In the genomic region with DNA sequence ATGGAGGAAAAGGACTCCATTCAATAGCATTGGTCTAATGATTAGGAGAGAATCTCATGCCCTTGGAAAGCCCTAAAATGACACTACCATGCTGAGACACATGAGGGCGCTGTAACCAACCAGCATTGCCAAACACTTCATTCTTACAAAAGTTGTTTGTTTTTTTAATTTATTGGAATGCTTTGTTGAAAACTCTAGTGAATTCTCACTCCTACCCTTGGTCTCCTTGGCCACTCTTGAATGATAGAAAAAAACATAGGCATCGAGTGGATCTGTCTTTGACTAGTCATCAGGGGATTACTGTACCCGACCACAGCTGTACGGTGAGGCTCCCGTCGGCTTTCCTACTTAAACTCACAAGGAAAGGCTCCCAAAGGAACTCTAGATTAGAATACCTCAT, we compare ENCODE assay signal across 8 cellular contexts. TPM values are rescaled to one million over a fixed set of nuclear protein-coding genes. Genes with fewer than 3 reads are reported as not detected.
DNase-seq lines count a peak whose midpoint lies in the region; FAIRE-seq and TF ChIP-seq lines count a peak whose summit lies in the region.

No MANE protein-coding gene starts in this region.

- H3K4ac ChIP-seq in H1 (replicated peaks; ENCODE audit: insufficient read length, low read depth, low read length), result no peak overlapping the region

- H3K9me3 ChIP-seq in DOHH2 (ENCODE audit: control insufficient read depth, insufficient read depth, low read length) (no peaks in the 10 kb centered on the region), H1 (ENCODE audit: insufficient read depth in 2 of 2, low read depth in 1 of 2, low read length in 1 of 2) (no peaks in the 10 kb centered on the region), subcutaneous abdominal adipose tissue (ENCODE audit: control insufficient read depth in 5 of 5, low read length in 5 of 5) (no peaks in the 10 kb centered on the region)

- TF ChIP-seq RAD21 in H1 (IDR thresholded peaks at IDR 0.05 in 1 of 2, conservative IDR thresholded peaks at IDR 0.05 in 1 of 2; ENCODE audit: low read depth in 2 of 2, low read length in 2 of 2), result peak; percentile 68 to 79

- H3K4me2 ChIP-seq in DOHH2 (ENCODE audit: low read length) (no peak overlapping the region), H1 (ENCODE audit: insufficient read depth in 1 of 2, low read depth in 2 of 2, low read length in 2 of 2) (no peak overlapping the region)

- no peak overlapping the region for H3K23ac ChIP-seq in H1 (ENCODE audit: insufficient read length)

- H3K36me3 ChIP-seq in DOHH2 (ENCODE audit: control insufficient read depth, low read length) (no peaks in the 10 kb centered on the region), H1 (ENCODE audit: control insufficient read depth in 2 of 4, insufficient read depth in 4 of 4, low read length in 3 of 4) (no peaks in the 10 kb centered on the region), subcutaneous abdominal adipose tissue (ENCODE audit: control insufficient read depth in 5 of 5, insufficient read depth in 5 of 5, low read length in 5 of 5) (no peaks in the 10 kb centered on the region)

- no peak overlapping the region for H3K18ac ChIP-seq in H1 (ENCODE audit: extremely low read depth, low read length)

- H3K79me2 ChIP-seq in DOHH2 (ENCODE audit: control insufficient read depth, low read length), result no peaks in the 10 kb centered on the region
- H3K79me2 ChIP-seq in H1 (ENCODE audit: control insufficient read depth in 1 of 2, insufficient read depth in 2 of 2, low read length in 2 of 2), result no peaks in the 10 kb centered on the region

- no peaks in the 10 kb centered on the region for H3K79me1 ChIP-seq in H1 (ENCODE audit: low read depth, low read length)

- H3K9me2 ChIP-seq in DOHH2 (replicated peaks; ENCODE audit: control insufficient read depth, low read length), result no peaks in the 10 kb centered on the region

- WGBS in H1 (ENCODE audit: extremely low coverage in 1 of 2, insufficient coverage in 1 of 2, insufficient read length in 1 of 2, insufficient replicate concordance in 2 of 2, low coverage in 1 of 2, low lambda C conversion rate in 2 of 2, missing lambda C conversion rate in 1 of 2), 2 experiments, result 62% methylated on average over 6 of the region's 6 CpGs; no CpG with 5 or more reads in 1 of the 2 experiments

- H3K27me3 ChIP-seq in DOHH2 (ENCODE audit: control insufficient read depth, low read length), result no peaks in the 10 kb centered on the region
- H3K27me3 ChIP-seq in H1 (replicated peaks in 1 of 4; ENCODE audit: control insufficient read depth in 3 of 4, extremely low read depth in 1 of 4, insufficient read depth in 3 of 4, low read length in 3 of 4), result no peaks in the 10 kb centered on the region
- no peaks in the 10 kb centered on the region for H3K27me3 ChIP-seq in subcutaneous abdominal adipose tissue (ENCODE audit: control insufficient read depth in 5 of 5, insufficient read depth in 4 of 5, low read length in 5 of 5)

- CTCF ChIA-PET in H1 (lab: Charles Lee; ENCODE audit: partially characterized antibody), result interaction anchor here (0.5 to 7.9 kb wide), 51 partner anchors 9 to 276 kb away, joined by 3 to 90 read pairs (median 4); partner anchors contain the start of gene ADD3

- TF ChIP-seq CTCF in DOHH2 (IDR thresholded peaks at IDR 0.05; ENCODE audit: low read depth, low read length, poor library complexity, severe bottlenecking) (peak; percentile 97), H1 (IDR thresholded peaks at IDR 0.05; ENCODE audit: control extremely low read depth in 1 of 3, insufficient read depth in 1 of 3, low read depth in 1 of 3, low read length in 3 of 3) (peak in 2 of 3 experiments; percentile 73 to 85; a peak in 3 of 4 replicates)

- DNase-seq in KBM-7, result peak; percentile 60
- peak; percentile 60 to 68 for DNase-seq in activated CD4-positive, alpha-beta T cell treated with anti-CD3 and anti-CD28 coated beads, Interleukin-2, amount 50 U/mL, for 4 hours
- peak in 1 of 2 experiments; percentile 88 for DNase-seq in H1 (ENCODE audit: low read depth in 1 of 2, low spot score in 2 of 2)
- peak; percentile 55 for DNase-seq in myocyte (ENCODE audit: low read depth)
- no peak for DNase-seq in NCI-H526 treated with DMSO at 0.1 percent for 48 hours (lab: John Stamatoyannopoulos, UW)
- DNase-seq in NCI-H2196 treated with DMSO at 0.1 percent for 48 hours (lab: John Stamatoyannopoulos, UW; ENCODE audit: unreplicated experiment), result no peak

- in situ Hi-C loops in KBM-7 (cut with MboI; ENCODE audit: low pct_unique_long_range_greater_than_20kb, low sequenced_read_pairs), result no loop called here

- H3F3A ChIP-seq in DOHH2 (ENCODE audit: control insufficient read depth, insufficient read depth), result no peaks in the 10 kb centered on the region

- H3K27ac ChIP-seq in DOHH2 (ENCODE audit: low read depth, low read length), result no peak overlapping the region
- H3K27ac ChIP-seq in H1 (ENCODE audit: low read depth, low read length), result no peak overlapping the region
- peak overlapping the region; percentile 54 for H3K27ac ChIP-seq in subcutaneous abdominal adipose tissue (ENCODE audit: low read depth, low read length)

- H2BK120ac ChIP-seq in H1 (replicated peaks; ENCODE audit: low read depth, low read length), result no peak overlapping the region

- H2BK12ac ChIP-seq in H1 (ENCODE audit: low read depth, low read length), result no peak overlapping the region; the same call in 1 of the 2 replicates

- H4K8ac ChIP-seq in H1 (ENCODE audit: extremely low read depth, insufficient read depth, low read length), result no peak overlapping the region

- no peak overlapping the region for H2AFZ ChIP-seq in H1 (ENCODE audit: low read length)

- H3K9ac ChIP-seq in H1 (replicated peaks in 1 of 4; ENCODE audit: extremely low read depth in 1 of 4, low read depth in 3 of 4, low read length in 3 of 4) (no peak overlapping the region), subcutaneous abdominal adipose tissue (ENCODE audit: low read length in 5 of 5) (no peak overlapping the region)

- H3K56ac ChIP-seq in H1 (replicated peaks; ENCODE audit: insufficient read length, low read depth, low read length), result no peak overlapping the region

- H3K23me2 ChIP-seq in H1 (ENCODE audit: low read depth, low read length), result no peaks in the 10 kb centered on the region

- H3K14ac ChIP-seq in H1 (ENCODE audit: insufficient read length), result no peak overlapping the region

- TF ChIP-seq POLR2A in H1 (IDR thresholded peaks at IDR 0.05; ENCODE audit: control extremely low read depth in 1 of 2, low read depth in 2 of 2, low read length in 2 of 2), result no peak

- H4K91ac ChIP-seq in H1 (replicated peaks; ENCODE audit: insufficient read length, low read length), result no peak overlapping the region

- no peak for TF ChIP-seq EP300 in H1 (IDR thresholded peaks at IDR 0.05; ENCODE audit: borderline replicate concordance in 1 of 2, low read depth in 2 of 2, low read length in 2 of 2)

- H4K20me1 ChIP-seq in DOHH2 (ENCODE audit: control insufficient read depth, insufficient read depth, low read depth, low read length) (no peaks in the 10 kb centered on the region), H1 (replicated peaks in 1 of 2; ENCODE audit: control insufficient read depth in 1 of 2, insufficient read depth in 2 of 2, low read length in 2 of 2) (no peaks in the 10 kb centered on the region)

- H2BK15ac ChIP-seq in H1 (ENCODE audit: low read length), result peak overlapping the region; percentile 50; the same call in 1 of the 2 replicates

- POLR2A ChIA-PET in H1 (lab: Charles Lee; ENCODE audit: partially characterized antibody), result interaction anchor here (1.1 to 1.4 kb wide), 3 partner anchors 10 to 27 kb away, joined by 3 to 4 read pairs (median 3); no protein-coding TSS in a partner anchor

- H3K4me3 ChIP-seq in DOHH2 (ENCODE audit: low read length) (no peak overlapping the region), H1 (ENCODE audit: extremely low read depth in 1 of 4, insufficient read depth in 2 of 4, low read depth in 3 of 4, low read length in 4 of 4) (no peak overlapping the region), subcutaneous abdominal adipose tissue (ENCODE audit: low read depth in 1 of 5, low read length in 5 of 5) (peak overlapping the region in 1 of 5 donors; percentile 15)

- H2BK20ac ChIP-seq in H1 (ENCODE audit: low read length), result no peak overlapping the region

- no peak overlapping the region for H2AK5ac ChIP-seq in H1 (ENCODE audit: low read depth, low read length)

- no peak overlapping the region for H4K5ac ChIP-seq in H1 (ENCODE audit: insufficient read length, low read depth, low read length)

- no peak overlapping the region for H2BK5ac ChIP-seq in H1 (ENCODE audit: low read depth, low read length)

- H3K4me1 ChIP-seq in DOHH2 (ENCODE audit: control insufficient read depth, low read length) (no peaks in the 10 kb centered on the region), H1 (replicated peaks in 1 of 4; ENCODE audit: control insufficient read depth in 3 of 4, insufficient read depth in 4 of 4, low read length in 3 of 4) (no peaks in the 10 kb centered on the region), subcutaneous abdominal adipose tissue (ENCODE audit: control insufficient read depth in 5 of 5, insufficient read depth in 5 of 5, low read length in 5 of 5) (peaks cover 0 to 41% (median 29%) of the 10 kb centered on the region in 5 donors)

- FAIRE-seq in H1 (lab: Jason Lieb, UNC), result peak; percentile 90

TF ChIP-seq in H1, 55 proteins besides CTCF, POLR2A, EP300 and RAD21 (continues in another document):
- TF ChIP-seq YY1 (IDR thresholded peaks at IDR 0.05; ENCODE audit: low read depth, low read length), result peak; percentile 57; the same call in 1 of the 2 replicates
- TF ChIP-seq KDM5A (IDR thresholded peaks at IDR 0.05; ENCODE audit: low read length), result no peak

RNA-seq across cellular contexts. Expression of gene ADD3, which starts 29.3 kb away (rescaled TPM):
- total RNA-seq in H1 (2021; fragmentation: NEBNext Ultra II Directional; extraction: Animal tissue kit (Norgen Biotek cat#: 25700)), result 78.9 and 85.6 TPM in 2 replicates
- 27.7 and 44.7 TPM in 2 replicates for polyA plus RNA-seq in H1 (2011; rRNA removed)
- 65.9 TPM for polyA plus RNA-seq in H1 (2011; cell fraction: cytosol; rRNA removed)
- polyA plus RNA-seq in H1 (2011; cell fraction: nucleus; rRNA removed), result 51.3 TPM
- polyA plus RNA-seq in H1 (2012, experiment 1 of 2), result 59.0 to 96.4 TPM (median 79.4 TPM) in 4 replicates
- 6.1 TPM for polyA plus RNA-seq in H1 (2012, experiment 2 of 2)
- polyA plus RNA-seq in H1 (2013, experiment 1 of 2), result 58.1 TPM
- 51.8 TPM for polyA plus RNA-seq in H1 (2013, experiment 2 of 2)
- polyA minus RNA-seq in H1 (2011; rRNA and poly(A)+ RNA removed), result 122 and 195 TPM in 2 replicates
- 80.9 TPM for polyA minus RNA-seq in H1 (2011; cell fraction: cytosol; rRNA and poly(A)+ RNA removed)
- 181 TPM for polyA minus RNA-seq in H1 (2011; cell fraction: nucleus; rRNA and poly(A)+ RNA removed)
- total RNA-seq in myocyte, result 95.9 and 799 TPM in 2 replicates
- 53.9 TPM for polyA plus RNA-seq in myocyte (2012)

RNA-seq across cellular contexts. Expression of gene XPNPEP1, which starts 55.2 kb away (rescaled TPM):
- 49.7 and 61.1 TPM in 2 replicates for total RNA-seq in H1 (2021; fragmentation: NEBNext Ultra II Directional; extraction: Animal tissue kit (Norgen Biotek cat#: 25700))
- 201 TPM in 2 replicates for polyA plus RNA-seq in H1 (2011; rRNA removed)
- polyA plus RNA-seq in H1 (2011; cell fraction: cytosol; rRNA removed), result 147 TPM
- 319 TPM for polyA plus RNA-seq in H1 (2011; cell fraction: nucleus; rRNA removed)
- polyA plus RNA-seq in H1 (2012, experiment 1 of 2), result 47.4 to 54.6 TPM (median 51.3 TPM) in 4 replicates
- polyA plus RNA-seq in H1 (2012, experiment 2 of 2), result 26.3 TPM
- 35.6 TPM for polyA plus RNA-seq in H1 (2013, experiment 1 of 2)
- polyA plus RNA-seq in H1 (2013, experiment 2 of 2), result 34.4 TPM
- polyA minus RNA-seq in H1 (2011; rRNA and poly(A)+ RNA removed), result 329 and 459 TPM in 2 replicates
- polyA minus RNA-seq in H1 (2011; cell fraction: cytosol; rRNA and poly(A)+ RNA removed), result 84.0 TPM
- polyA minus RNA-seq in H1 (2011; cell fraction: nucleus; rRNA and poly(A)+ RNA removed), result 113 TPM
- 129 and 174 TPM in 2 replicates for total RNA-seq in myocyte
- 75.2 TPM for polyA plus RNA-seq in myocyte (2012)

Comparison
In these comparisons a context has a peak if more than half of its experiments do, and no peak if none do; other contexts are left out.
1. DNase-seq: peak in KBM-7 (single experiment), activated CD4-positive, alpha-beta T cell treated with anti-CD3 and anti-CD28 coated beads, Interleukin-2, amount 50 U/mL, for 4 hours (2 of 2) and myocyte (single experiment); none in NCI-H526 treated with DMSO at 0.1 percent for 48 hours (single experiment) and NCI-H2196 treated with DMSO at 0.1 percent for 48 hours (single experiment).